In the genomic region with DNA sequence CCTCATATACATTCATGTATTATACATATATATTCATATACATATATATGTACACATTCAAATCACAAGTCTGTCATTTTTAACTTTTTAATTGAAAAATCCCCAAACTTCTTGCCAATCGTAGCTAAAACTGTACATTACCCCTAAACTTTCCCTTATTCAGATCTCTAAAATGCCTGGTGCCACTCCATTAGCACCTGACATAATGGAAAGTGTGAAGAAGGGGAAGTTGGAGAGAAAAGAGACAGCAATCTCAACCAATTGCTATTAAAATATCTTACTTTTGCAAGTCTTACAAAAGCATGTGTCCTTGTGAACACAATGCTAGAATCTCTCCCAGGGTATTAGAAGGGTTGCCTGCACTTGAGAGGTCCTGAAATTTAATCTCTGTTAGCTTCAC, we compare ENCODE assay signal across 19 cellular contexts.
"Had no signal": no experiment of that assay in that cellular context is flagged by ENCODE, and none has a peak within 500 bp of the region (broad histone marks: within the 10 kb centered on the region; RNA-seq: fewer than 3 reads in every experiment).

No MANE protein-coding gene starts in this region.

- H3K36me3 ChIP-seq: breast epithelium, WERI-Rb-1 had no signal

- H3K27me3 ChIP-seq: breast epithelium, tibial artery had no signal

- ATAC-seq: left colon had no signal

- H3K4me1 ChIP-seq: breast epithelium had no signal

- H3K4me3 ChIP-seq: breast epithelium, lung, tibial artery had no signal

- H3K9me3 ChIP-seq: breast epithelium, tibial artery had no signal

- H3K27ac ChIP-seq: breast epithelium, tibial artery, WERI-Rb-1 had no signal

- DNase-seq: activated CD4-positive, alpha-beta T cell treated with anti-CD3 and anti-CD28 coated beads for 1 hour; activated CD8-positive, alpha-beta memory T cell treated with anti-CD3 and anti-CD28 coated beads for 24 hours; activated CD8-positive, alpha-beta memory T cell treated with anti-CD3 and anti-CD28 coated beads, Interleukin-2, amount 50 U/mL, for 48 hours; activated effector memory CD4-positive, alpha-beta T cell treated with anti-CD3 and anti-CD28 coated beads, Interleukin-2, amount 50 U/mL, for 16 hours; activated naive CD4-positive, alpha-beta T cell treated with anti-CD3 and anti-CD28 coated beads, Interleukin-2, amount 50 U/mL, for 16 hours; activated T-cell treated with anti-CD3 and anti-CD28 coated beads, Interleukin-2, amount 50 U/mL, for 48 hours; aorta; effector CD4-positive, alpha-beta T cell; hypothalamus; islet precursor cell; left colon; occipital lobe; retina; stimulated activated naive CD4-positive, alpha-beta T cell treated with Interleukin-2 at 50 U/mL for 16 hours; T1000; tibial artery; WERI-Rb-1 had no signal
